Comparison of ENCODE assay signal across 27 cellular contexts in the genomic region with DNA sequence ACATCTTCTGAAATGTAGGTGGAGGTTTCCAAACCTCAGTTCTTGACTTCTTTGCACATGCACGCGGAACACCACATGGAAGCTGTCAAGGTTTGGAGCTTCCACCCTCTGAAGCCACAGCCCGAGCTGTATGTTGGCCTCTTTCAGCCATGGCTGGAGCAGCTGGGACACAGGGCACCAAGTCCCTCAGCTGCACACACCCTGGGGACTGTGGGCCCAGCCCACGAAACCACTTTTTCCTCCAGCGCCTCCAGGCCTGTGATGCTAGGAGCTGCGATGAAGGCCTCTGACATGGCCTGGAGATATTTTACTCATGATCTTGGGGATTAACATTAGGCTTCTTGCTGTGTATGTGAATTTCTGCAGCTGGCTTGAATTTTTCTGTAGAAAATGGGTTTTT.
"Had no signal": no experiment of that assay in that cellular context is flagged by ENCODE, and none has a peak within 500 bp of the region (broad histone marks: within the 10 kb centered on the region; RNA-seq: fewer than 3 reads in every experiment).

No MANE protein-coding gene starts in this region.

- H3K36me3 ChIP-seq: adrenal gland, colonic mucosa, heart left ventricle, WERI-Rb-1 had no signal

- ATAC-seq: activated CD4-positive, CD25-positive, alpha-beta regulatory T cell treated with anti-CD3 and anti-CD28 coated beads, Interleukin-2, amount 50 U/mL, for 24 hours; activated CD8-positive, alpha-beta T cell treated with anti-CD3 and anti-CD28 coated beads for 36 hours; activated T-cell treated with anti-CD3 and anti-CD28 coated beads, Interleukin-2, amount 50 U/mL, for 4 hours; activated T-helper 17 cell treated with anti-CD3 and anti-CD28 coated beads, Interleukin-2, amount 50 U/mL, for 72 hours; body of pancreas; esophagus mucosa; heart left ventricle had no signal

- H3K4me3 ChIP-seq: adrenal gland, body of pancreas, colonic mucosa, heart left ventricle had no signal

- H3K4me1 Mint-ChIP-seq: activated B cell treated with CpG ODN at 0.5 μM for 24 hours; activated T-helper 17 cell treated with anti-CD3 and anti-CD28 coated beads, Interleukin-2, amount 50 U/mL, for 72 hours had no signal

- H3K4me1 ChIP-seq: adrenal gland, body of pancreas, colonic mucosa, heart left ventricle had no signal

- H3K27me3 ChIP-seq: adrenal gland, body of pancreas, colonic mucosa, heart left ventricle had no signal

- H3K9me3 ChIP-seq: adrenal gland, body of pancreas, colonic mucosa had no signal

- DNase-seq: activated B cell treated with CpG ODN at 0.5 μM for 24 hours; activated CD4-positive, alpha-beta T cell treated with anti-CD3 and anti-CD28 coated beads for 48 hours; activated CD4-positive, alpha-beta T cell treated with anti-CD3 and anti-CD28 coated beads, Interleukin-2, amount 50 U/mL, for 1 hour; activated CD4-positive, alpha-beta T cell treated with anti-CD3 and anti-CD28 coated beads, Interleukin-2, amount 50 U/mL, for 48 hours; activated CD8-positive, alpha-beta memory T cell treated with anti-CD3 and anti-CD28 coated beads for 24 hours; activated CD8-positive, alpha-beta T cell treated with anti-CD3 and anti-CD28 coated beads for 36 hours; activated effector memory CD4-positive, alpha-beta T cell treated with Interleukin-2 at 50 U/mL for 16 hours; activated gamma-delta T cell treated with Interleukin-2 at 50 U/mL for 16 hours; activated naive CD4-positive, alpha-beta T cell treated with anti-CD3 and anti-CD28 coated beads, Interleukin-2, amount 50 U/mL, for 16 hours; activated naive CD4-positive, alpha-beta T cell treated with Interleukin-2 at 50 U/mL for 16 hours; activated T-cell treated with anti-CD3 and anti-CD28 coated beads, Interleukin-2, amount 50 U/mL, for 4 hours; adrenal gland; amygdala; aorta; body of pancreas; caudate nucleus; colonic mucosa; effector CD8-positive, alpha-beta T cell; foreskin fibroblast; glutamatergic neuron; heart left ventricle; T-helper 2 cell; WERI-Rb-1 had no signal

- H3K36me3 Mint-ChIP-seq: activated naive CD8-positive, alpha-beta T cell had no signal

- H3K27ac Mint-ChIP-seq: activated B cell treated with CpG ODN at 0.5 μM for 24 hours; activated CD8-positive, alpha-beta T cell treated with anti-CD3 and anti-CD28 coated beads for 36 hours; activated naive CD8-positive, alpha-beta T cell; activated T-helper 17 cell treated with anti-CD3 and anti-CD28 coated beads, Interleukin-2, amount 50 U/mL, for 72 hours had no signal

- H3K27ac ChIP-seq: adrenal gland, body of pancreas, colonic mucosa, heart left ventricle, WERI-Rb-1 had no signal

- H3K27me3 Mint-ChIP-seq: activated B cell treated with CpG ODN at 0.5 μM for 24 hours; activated T-helper 17 cell treated with anti-CD3 and anti-CD28 coated beads, Interleukin-2, amount 50 U/mL, for 72 hours had no signal

- H3K4me3 Mint-ChIP-seq: activated B cell treated with CpG ODN at 0.5 μM for 24 hours; activated CD8-positive, alpha-beta T cell treated with anti-CD3 and anti-CD28 coated beads for 36 hours; activated naive CD8-positive, alpha-beta T cell; activated T-cell treated with anti-CD3 and anti-CD28 coated beads, Interleukin-2, amount 50 U/mL, for 4 hours; activated T-helper 17 cell treated with anti-CD3 and anti-CD28 coated beads, Interleukin-2, amount 50 U/mL, for 72 hours had no signal

- H3K9me3 Mint-ChIP-seq: activated CD8-positive, alpha-beta T cell treated with anti-CD3 and anti-CD28 coated beads for 36 hours; activated T-cell treated with anti-CD3 and anti-CD28 coated beads, Interleukin-2, amount 50 U/mL, for 4 hours; activated T-helper 17 cell treated with anti-CD3 and anti-CD28 coated beads, Interleukin-2, amount 50 U/mL, for 72 hours had no signal
